In the genomic region with DNA sequence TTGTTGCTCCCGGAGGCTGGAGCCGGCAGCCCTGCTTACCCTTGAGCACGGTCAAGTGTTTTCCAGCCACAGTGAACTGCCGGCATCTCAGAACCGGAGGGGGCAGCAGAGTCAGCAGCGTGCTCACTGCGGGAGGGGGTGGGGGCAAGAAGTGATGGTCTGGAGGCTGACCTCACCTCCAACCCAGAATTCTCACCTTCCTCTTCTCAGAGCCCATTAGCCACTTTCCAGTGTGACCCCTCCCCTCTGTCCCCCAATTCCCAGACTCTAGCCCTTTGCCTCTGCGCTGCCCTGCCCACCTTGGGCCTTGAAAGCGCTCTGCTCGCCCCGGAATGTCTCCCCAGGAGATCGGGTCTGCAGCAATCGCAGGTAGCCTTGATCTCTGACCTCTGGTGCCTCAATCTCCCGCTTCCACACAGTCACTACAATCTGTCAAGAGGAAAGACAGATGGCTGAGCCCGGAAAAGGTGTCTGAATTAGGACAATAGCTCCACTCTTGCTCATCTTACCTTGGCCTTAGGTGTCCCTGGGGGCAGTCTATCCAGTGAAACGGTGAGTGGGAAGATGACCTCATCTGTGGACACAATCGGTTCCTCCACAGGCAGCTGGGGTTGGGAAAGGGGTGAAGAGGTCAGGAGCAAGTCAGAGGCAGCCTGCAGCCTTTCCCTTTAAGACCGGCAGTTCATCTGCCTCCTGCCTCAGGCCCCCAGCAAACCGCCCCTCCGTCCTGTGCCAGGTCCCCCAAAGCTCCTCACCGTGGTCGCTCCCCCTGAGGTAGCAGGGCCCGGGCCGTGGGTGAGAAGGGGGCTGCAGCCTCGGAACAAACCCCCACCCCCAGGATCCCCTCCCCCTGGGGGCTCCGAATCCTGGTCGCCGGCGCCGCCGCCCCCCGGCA, we compare ENCODE assay signal across 8 cellular contexts. TPM values are rescaled to one million over a fixed set of nuclear protein-coding genes. Genes with fewer than 3 reads are reported as not detected.
DNase-seq lines count a peak whose midpoint lies in the region; ATAC-seq, FAIRE-seq and TF ChIP-seq lines count a peak whose summit lies in the region.

No MANE protein-coding gene starts in this region.

- no peaks in the 10 kb centered on the region for H3K9me3 ChIP-seq in PC-9 (ENCODE audit: insufficient read depth, low read depth)
- H3K9me3 ChIP-seq in duodenal mucosa (ENCODE audit: control insufficient read depth in 1 of 2, low read length in 2 of 2), result no peaks in the 10 kb centered on the region

- intact Hi-C loops in PC-9 (cut with micrococcal nuclease; ENCODE audit: unreplicated experiment), result no loop called here

- H3K4me3 ChIP-seq in PC-9 (peak overlapping the region; percentile 86), duodenal mucosa (ENCODE audit: low read depth in 1 of 2, low read length in 2 of 2) (peak overlapping the region; percentile 74 to 80)

- H3K4me2 ChIP-seq in PC-9, result peak overlapping the region; percentile 82

- peak overlapping the region; percentile 75 for H3K4me3 Mint-ChIP-seq in activated CD8-positive, alpha-beta memory T cell treated with anti-CD3 and anti-CD28 coated beads, Interleukin-2, amount 10 ng/mL, durations not matched to agents 7 days and 5 days

- H3K27ac Mint-ChIP-seq in activated CD8-positive, alpha-beta memory T cell treated with anti-CD3 and anti-CD28 coated beads, Interleukin-2, amount 10 ng/mL, durations not matched to agents 7 days and 5 days, result peak overlapping the region; percentile 78

- H2AFZ ChIP-seq in PC-9, result peak overlapping the region; percentile 80; the same call in 1 of the 2 replicates

- H3K4me1 Mint-ChIP-seq in activated CD8-positive, alpha-beta memory T cell treated with anti-CD3 and anti-CD28 coated beads, Interleukin-2, amount 10 ng/mL, durations not matched to agents 7 days and 5 days, result peaks cover 47% of the 10 kb centered on the region

- peaks cover 24% of the 10 kb centered on the region for H4K20me1 ChIP-seq in PC-9 (ENCODE audit: insufficient read depth)

- peak overlapping the region; percentile 55 for H3K27ac ChIP-seq in PC-9
- no peak overlapping the region for H3K27ac ChIP-seq in duodenal mucosa (ENCODE audit: low read depth, low read length)

- ATAC-seq in activated CD8-positive, alpha-beta memory T cell treated with anti-CD3 and anti-CD28 coated beads, Interleukin-2, amount 10 ng/mL, durations not matched to agents 7 days and 5 days, result peak; percentile 5
- no peak for ATAC-seq in HG03457 (IDR thresholded peaks at IDR 0.05; ENCODE audit: unreplicated experiment)

- TF ChIP-seq CTCF in PC-9 (conservative IDR thresholded peaks at IDR 0.05), result no peak
- no peak for TF ChIP-seq CTCF in D721Med (IDR thresholded peaks at IDR 0.05; ENCODE audit: insufficient read depth, missing control alignments)

- TSS peak; percentile 25 for BruUV-seq in PC-9 (replicated peaks; lab: Mats Ljungman, UMichigan)

- no peaks in the 10 kb centered on the region for H3K9me3 Mint-ChIP-seq in activated CD8-positive, alpha-beta memory T cell treated with anti-CD3 and anti-CD28 coated beads, Interleukin-2, amount 10 ng/mL, durations not matched to agents 7 days and 5 days (ENCODE audit: low read depth)

- no peaks in the 10 kb centered on the region for H3K27me3 ChIP-seq in PC-9 (ENCODE audit: insufficient read depth, low read depth)
- H3K27me3 ChIP-seq in duodenal mucosa (ENCODE audit: control insufficient read depth in 1 of 2, insufficient read depth in 2 of 2, low read length in 2 of 2), result no peaks in the 10 kb centered on the region

- H3K9ac ChIP-seq in duodenal mucosa (ENCODE audit: low read depth in 1 of 2, low read length in 2 of 2), result peak overlapping the region; percentile 65 to 84

- H3K4me1 ChIP-seq in PC-9 (replicated peaks; ENCODE audit: insufficient read depth) (peaks cover 36% of the 10 kb centered on the region), duodenal mucosa (ENCODE audit: control insufficient read depth in 1 of 2, insufficient read depth in 2 of 2, low read length in 2 of 2) (peaks cover 48 to 49% of the 10 kb centered on the region in 2 donors)

- FAIRE-seq in D721Med (lab: Jason Lieb, UNC), result no peak

- CTCF ChIA-PET in activated CD8-positive, alpha-beta memory T cell treated with anti-CD3 and anti-CD28 coated beads, Interleukin-2, amount 10 ng/mL, durations not matched to agents 7 days and 5 days (lab: Charles Lee), result interaction anchor here (0.8 to 9.7 kb wide), 5 partner anchors 10 to 60 kb away, joined by 3 to 61 read pairs (median 7); a partner anchor contains a TSS
- CTCF ChIA-PET in PC-9 (lab: Charles Lee), result no interaction called here

- peaks cover 65% of the 10 kb centered on the region for H3F3A ChIP-seq in PC-9 (ENCODE audit: insufficient read depth, low read depth)

- no peaks in the 10 kb centered on the region for H3K27me3 Mint-ChIP-seq in activated CD8-positive, alpha-beta memory T cell treated with anti-CD3 and anti-CD28 coated beads, Interleukin-2, amount 10 ng/mL, durations not matched to agents 7 days and 5 days

- peaks cover 4% of the 10 kb centered on the region; the same call in 1 of the 2 replicates for H3K36me3 ChIP-seq in PC-9 (ENCODE audit: low read depth)
- H3K36me3 ChIP-seq in duodenal mucosa (ENCODE audit: control insufficient read depth in 1 of 2, insufficient read depth in 2 of 2, low read length in 2 of 2), result peaks cover 5 to 22% of the 10 kb centered on the region in 2 donors

- POLR2A ChIA-PET in PC-9 (lab: Charles Lee; ENCODE audit: unreplicated experiment), result interaction anchor here (0.5 to 1.1 kb wide), 4 partner anchors 10 to 238 kb away, joined by 3 to 5 read pairs (median 4); a partner anchor contains a TSS

- peaks cover 25% of the 10 kb centered on the region for H3K36me3 Mint-ChIP-seq in activated CD8-positive, alpha-beta memory T cell treated with anti-CD3 and anti-CD28 coated beads, Interleukin-2, amount 10 ng/mL, durations not matched to agents 7 days and 5 days

- DNase-seq in activated CD8-positive, alpha-beta memory T cell treated with anti-CD3 and anti-CD28 coated beads, Interleukin-2, amount 10 ng/mL, durations not matched to agents 7 days and 5 days, result no peak
- no peak for DNase-seq in activated CD8-positive, alpha-beta memory T cell treated with anti-CD3 and anti-CD28 coated beads for 24 hours
- peak; percentile 58 to 86 for DNase-seq in PC-9
- peak; percentile 26 to 49 for DNase-seq in lung microvascular endothelial cell (ENCODE audit: low read depth in 2 of 2)
- peak; percentile 44 for DNase-seq in ureter (ENCODE audit: low spot score)
- DNase-seq in D721Med (ENCODE audit: insufficient read length, low spot score), result no peak

- H3K79me2 ChIP-seq in PC-9 (ENCODE audit: low read depth), result peaks cover 22% of the 10 kb centered on the region

- no peaks in the 10 kb centered on the region for H3K9me2 ChIP-seq in PC-9 (ENCODE audit: insufficient read depth)

RNA-seq across cellular contexts. Expression of a gene that starts 0.9 kb away (rescaled TPM):
- 10 to 100 TPM; 36.8 to 43.5 TPM for total RNA-seq in activated CD8-positive, alpha-beta memory T cell treated with anti-CD3 and anti-CD28 coated beads, Interleukin-2, amount 10 ng/mL, durations not matched to agents 7 days and 5 days
- 20.5 and 23.4 TPM in 2 replicates for total RNA-seq in PC-9 (2021)
- 3.9 and 6.0 TPM in 2 replicates for total RNA-seq in lung microvascular endothelial cell
- 35.5 TPM for total RNA-seq in ureter

RNA-seq across cellular contexts. Expression of a gene that starts 8.9 kb away (rescaled TPM):
- 100 to 1,000 TPM; 119 to 151 TPM for total RNA-seq in activated CD8-positive, alpha-beta memory T cell treated with anti-CD3 and anti-CD28 coated beads, Interleukin-2, amount 10 ng/mL, durations not matched to agents 7 days and 5 days
- total RNA-seq in PC-9 (2021) (160 and 285 TPM in 2 replicates), lung microvascular endothelial cell (96.6 and 125 TPM in 2 replicates), ureter (108 TPM)

RNA-seq across cellular contexts. Expression of a gene that starts 10.8 kb away (rescaled TPM):
- total RNA-seq in activated CD8-positive, alpha-beta memory T cell treated with anti-CD3 and anti-CD28 coated beads, Interleukin-2, amount 10 ng/mL, durations not matched to agents 7 days and 5 days, result 1 to 10 TPM in 1 of 2 experiments, under 1 TPM in 1; 0.61 to 1.4 TPM
- 1.4 and 2.7 TPM in 2 replicates for total RNA-seq in PC-9 (2021)
- total RNA-seq in lung microvascular endothelial cell, result under 0.01 and 0.22 TPM in 2 replicates
- total RNA-seq in ureter, result 7.1 TPM

RNA-seq across cellular contexts. Expression of a gene that starts 19.6 kb away (rescaled TPM):
- 1 to 10 TPM; 2.9 to 6.2 TPM for total RNA-seq in activated CD8-positive, alpha-beta memory T cell treated with anti-CD3 and anti-CD28 coated beads, Interleukin-2, amount 10 ng/mL, durations not matched to agents 7 days and 5 days
- total RNA-seq in PC-9 (2021) (4.5 and 10.0 TPM in 2 replicates), lung microvascular endothelial cell (1.3 and 2.2 TPM in 2 replicates), ureter (5.1 TPM)

RNA-seq across cellular contexts. Expression of a gene that starts 20.1 kb away (rescaled TPM):
- total RNA-seq in activated CD8-positive, alpha-beta memory T cell treated with anti-CD3 and anti-CD28 coated beads, Interleukin-2, amount 10 ng/mL, durations not matched to agents 7 days and 5 days, result 10 to 100 TPM in 1 of 2 experiments, 1 to 10 TPM in 1; 8.1 to 20.2 TPM
- total RNA-seq in PC-9 (2021) (0.83 and 1.4 TPM in 2 replicates), lung microvascular endothelial cell (0.20 and 0.22 TPM in 2 replicates), ureter (1.9 TPM)

Comparison
In these comparisons a context has a peak if more than half of its experiments do, and no peak if none do; other contexts are left out.
1. DNase-seq: peak in PC-9 (2 of 2), lung microvascular endothelial cell (2 of 2) and ureter (single experiment); none in activated CD8-positive, alpha-beta memory T cell treated with anti-CD3 and anti-CD28 coated beads, Interleukin-2, amount 10 ng/mL, durations not matched to agents 7 days and 5 days (single experiment), activated CD8-positive, alpha-beta memory T cell treated with anti-CD3 and anti-CD28 coated beads for 24 hours (single experiment) and D721Med (single experiment).